16 cellular contexts compared by ENCODE assay signal in the genomic region with DNA sequence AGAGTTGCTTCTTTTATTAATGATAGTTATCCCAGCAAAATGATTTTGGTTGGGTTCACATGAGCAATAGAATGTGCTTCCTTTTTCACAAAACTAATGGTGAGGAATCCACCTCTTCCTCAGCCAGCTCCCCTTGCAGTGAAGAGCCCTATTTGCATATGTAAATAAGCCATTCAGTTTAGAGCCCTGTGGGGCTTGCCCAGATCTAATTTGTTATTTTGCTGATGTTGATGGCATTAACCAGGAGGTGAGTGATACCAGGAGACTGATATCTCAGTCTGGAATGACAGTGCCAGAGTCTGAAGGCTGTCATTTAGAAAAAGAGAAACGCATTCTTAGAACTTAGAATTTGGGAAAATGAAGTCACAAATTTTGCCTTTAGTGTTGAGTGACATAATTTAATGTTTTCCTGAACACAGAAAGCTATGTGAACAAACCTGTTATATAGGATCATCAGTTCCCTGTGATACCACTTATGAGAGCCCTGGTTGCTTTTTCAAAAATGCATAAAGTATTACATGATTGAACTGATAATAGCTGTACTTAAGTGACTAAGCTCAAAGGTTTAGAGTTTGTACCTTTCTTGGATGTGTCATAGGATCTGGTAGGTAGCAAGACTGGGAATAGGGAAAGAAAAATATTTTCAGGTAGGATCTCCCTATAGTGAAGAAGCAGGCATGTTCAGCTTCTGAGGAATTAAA.
DNase-seq lines count a peak whose midpoint lies in the region; ATAC-seq and TF ChIP-seq lines count a peak whose summit lies in the region.
"Had no signal": no experiment of that assay in that cellular context is flagged by ENCODE, and none has a peak within 500 bp of the region (broad histone marks: within the 10 kb centered on the region; RNA-seq: fewer than 3 reads in every experiment).

No MANE protein-coding gene starts in this region.

- H3K23ac ChIP-seq in trophoblast cell (ENCODE audit: low read length): no peak overlapping the region

- intact Hi-C loops in cardiac septum (cut with DNase I): no loop called here

- H3K9me2 ChIP-seq in GM23338 (ENCODE audit: insufficient read depth): no peaks in the 10 kb centered on the region

- no peaks in the 10 kb centered on the region for H3K9me3 ChIP-seq in trophoblast cell (ENCODE audit: insufficient read depth, low read depth, low read length)

- no peak overlapping the region for H2BK12ac ChIP-seq in trophoblast cell (ENCODE audit: low read length)

- H3K14ac ChIP-seq in trophoblast cell (ENCODE audit: low read length): no peak overlapping the region

- H3K79me2 ChIP-seq in GM23338 (replicated peaks; ENCODE audit: insufficient read depth) (no peaks in the 10 kb centered on the region), trophoblast cell (ENCODE audit: control insufficient read depth, insufficient read depth, low read length, poor library complexity) (no peaks in the 10 kb centered on the region)

- no peaks in the 10 kb centered on the region for H3F3A ChIP-seq in GM23338 (replicated peaks; ENCODE audit: low read depth)

- peaks cover 32% of the 10 kb centered on the region for H3K4me1 Mint-ChIP-seq in GM23338

- DNase-seq in GM23338 (ENCODE audit: low spot score): peak; percentile 64
- DNase-seq in NCI-H526 (lab: John Stamatoyannopoulos, UW): peak; percentile 29 to 75
- peak; percentile 40 to 98 for DNase-seq in trophoblast cell
- DNase-seq in cardiac septum (ENCODE audit: low spot score): no peak
- DNase-seq in DMS53 (lab: John Stamatoyannopoulos, UW): no peak
- DNase-seq: EL, HCEC 1CT, NCI-H1930, NCI-H2171, NCI-H446 had no signal

- no peak overlapping the region for H3K9ac ChIP-seq in trophoblast cell (ENCODE audit: low read length)

- H4K8ac ChIP-seq in trophoblast cell (ENCODE audit: low read depth, low read length): no peak overlapping the region

- no peaks in the 10 kb centered on the region for H3K27me3 ChIP-seq in GM23338 (ENCODE audit: insufficient read depth)
- no peaks in the 10 kb centered on the region for H3K27me3 ChIP-seq in trophoblast cell (ENCODE audit: insufficient read depth, low read length)

- H3K4me2 ChIP-seq in GM23338 (no peak overlapping the region; the same call in 1 of the 2 replicates), trophoblast cell (ENCODE audit: low read length) (no peak overlapping the region)

- no peak overlapping the region for H3K4me3 Mint-ChIP-seq in GM23338

- H3K4ac ChIP-seq in trophoblast cell (ENCODE audit: low read depth, low read length): no peak overlapping the region

- ATAC-seq in GM23338 (peak; percentile 32), esophagus mucosa (peak; percentile 50), HG02973 (IDR thresholded peaks at IDR 0.05; ENCODE audit: unreplicated experiment) (no peak)
- ATAC-seq: Panc1, Right ventricle myocardium inferior had no signal

- no peak for TF ChIP-seq CTCF in GM23338 (conservative IDR thresholded peaks at IDR 0.05; ENCODE audit: low read depth in 2 of 2)

- H3K18ac ChIP-seq in trophoblast cell (ENCODE audit: low read length): no peak overlapping the region

- H3K36me3 ChIP-seq in GM23338 (ENCODE audit: insufficient read depth) (no peaks in the 10 kb centered on the region), trophoblast cell (ENCODE audit: control insufficient read depth in 1 of 2, insufficient read depth in 2 of 2, low read length in 2 of 2) (no peaks in the 10 kb centered on the region)

- H3K79me1 ChIP-seq in trophoblast cell (ENCODE audit: low read length): peaks cover 15% of the 10 kb centered on the region

- H3K4me3 ChIP-seq in GM23338 (no peak overlapping the region), trophoblast cell (ENCODE audit: low read depth, low read length) (no peak overlapping the region)
- H3K4me3 ChIP-seq: SK-N-MC had no signal

- H3K27ac ChIP-seq in GM23338 (ENCODE audit: low read depth) (no peak overlapping the region), trophoblast cell (ENCODE audit: low read depth, low read length) (no peak overlapping the region)
- H3K27ac ChIP-seq: C4-2B, SK-N-MC had no signal

- no peak overlapping the region for H2AFZ ChIP-seq in GM23338
- H2AFZ ChIP-seq in trophoblast cell (ENCODE audit: insufficient read depth, low read length, poor library complexity): no peak overlapping the region

- no peaks in the 10 kb centered on the region for H3K9me3 Mint-ChIP-seq in GM23338

- H2BK5ac ChIP-seq in trophoblast cell (ENCODE audit: low read depth, low read length, poor library complexity): no peak overlapping the region

- no CpG with 5 or more reads among the region's 1 CpG for WGBS in trophoblast cell (ENCODE audit: extremely low coverage, insufficient coverage, insufficient read length)

- no peaks in the 10 kb centered on the region for H3K27me3 Mint-ChIP-seq in GM23338 (ENCODE audit: insufficient read depth, low read depth, poor library complexity)

- no peak overlapping the region for H2BK120ac ChIP-seq in trophoblast cell (ENCODE audit: insufficient read depth, low read length, poor library complexity)

- H4K12ac ChIP-seq in trophoblast cell (ENCODE audit: low read depth, low read length): no peak overlapping the region

- no peaks in the 10 kb centered on the region for H3K36me3 Mint-ChIP-seq in GM23338 (ENCODE audit: low read depth)

- H4K20me1 ChIP-seq in GM23338 (replicated peaks; ENCODE audit: insufficient read depth): no peaks in the 10 kb centered on the region

- no peak overlapping the region for H2AK5ac ChIP-seq in trophoblast cell (ENCODE audit: low read length)

- H4K91ac ChIP-seq in trophoblast cell (ENCODE audit: low read depth, low read length): no peak overlapping the region

- no peak overlapping the region for H3K27ac Mint-ChIP-seq in GM23338

- H3K4me1 ChIP-seq in GM23338 (ENCODE audit: insufficient read depth) (peaks cover 17% of the 10 kb centered on the region), trophoblast cell (ENCODE audit: control insufficient read depth in 1 of 2, insufficient read depth in 2 of 2, low read length in 2 of 2) (peaks cover 3 to 8% of the 10 kb centered on the region in 2 experiments)

TF ChIP-seq in GM23338, 12 proteins besides CTCF, POLR2A, EP300 and RAD21:
- no peak for TF ChIP-seq EZH2phosphoT487 (IDR thresholded peaks at IDR 0.05; ENCODE audit: unreplicated experiment)
- no peak for TF ChIP-seq JUNB (IDR thresholded peaks at IDR 0.05; ENCODE audit: unreplicated experiment)
- TF ChIP-seq, protein P1, sequence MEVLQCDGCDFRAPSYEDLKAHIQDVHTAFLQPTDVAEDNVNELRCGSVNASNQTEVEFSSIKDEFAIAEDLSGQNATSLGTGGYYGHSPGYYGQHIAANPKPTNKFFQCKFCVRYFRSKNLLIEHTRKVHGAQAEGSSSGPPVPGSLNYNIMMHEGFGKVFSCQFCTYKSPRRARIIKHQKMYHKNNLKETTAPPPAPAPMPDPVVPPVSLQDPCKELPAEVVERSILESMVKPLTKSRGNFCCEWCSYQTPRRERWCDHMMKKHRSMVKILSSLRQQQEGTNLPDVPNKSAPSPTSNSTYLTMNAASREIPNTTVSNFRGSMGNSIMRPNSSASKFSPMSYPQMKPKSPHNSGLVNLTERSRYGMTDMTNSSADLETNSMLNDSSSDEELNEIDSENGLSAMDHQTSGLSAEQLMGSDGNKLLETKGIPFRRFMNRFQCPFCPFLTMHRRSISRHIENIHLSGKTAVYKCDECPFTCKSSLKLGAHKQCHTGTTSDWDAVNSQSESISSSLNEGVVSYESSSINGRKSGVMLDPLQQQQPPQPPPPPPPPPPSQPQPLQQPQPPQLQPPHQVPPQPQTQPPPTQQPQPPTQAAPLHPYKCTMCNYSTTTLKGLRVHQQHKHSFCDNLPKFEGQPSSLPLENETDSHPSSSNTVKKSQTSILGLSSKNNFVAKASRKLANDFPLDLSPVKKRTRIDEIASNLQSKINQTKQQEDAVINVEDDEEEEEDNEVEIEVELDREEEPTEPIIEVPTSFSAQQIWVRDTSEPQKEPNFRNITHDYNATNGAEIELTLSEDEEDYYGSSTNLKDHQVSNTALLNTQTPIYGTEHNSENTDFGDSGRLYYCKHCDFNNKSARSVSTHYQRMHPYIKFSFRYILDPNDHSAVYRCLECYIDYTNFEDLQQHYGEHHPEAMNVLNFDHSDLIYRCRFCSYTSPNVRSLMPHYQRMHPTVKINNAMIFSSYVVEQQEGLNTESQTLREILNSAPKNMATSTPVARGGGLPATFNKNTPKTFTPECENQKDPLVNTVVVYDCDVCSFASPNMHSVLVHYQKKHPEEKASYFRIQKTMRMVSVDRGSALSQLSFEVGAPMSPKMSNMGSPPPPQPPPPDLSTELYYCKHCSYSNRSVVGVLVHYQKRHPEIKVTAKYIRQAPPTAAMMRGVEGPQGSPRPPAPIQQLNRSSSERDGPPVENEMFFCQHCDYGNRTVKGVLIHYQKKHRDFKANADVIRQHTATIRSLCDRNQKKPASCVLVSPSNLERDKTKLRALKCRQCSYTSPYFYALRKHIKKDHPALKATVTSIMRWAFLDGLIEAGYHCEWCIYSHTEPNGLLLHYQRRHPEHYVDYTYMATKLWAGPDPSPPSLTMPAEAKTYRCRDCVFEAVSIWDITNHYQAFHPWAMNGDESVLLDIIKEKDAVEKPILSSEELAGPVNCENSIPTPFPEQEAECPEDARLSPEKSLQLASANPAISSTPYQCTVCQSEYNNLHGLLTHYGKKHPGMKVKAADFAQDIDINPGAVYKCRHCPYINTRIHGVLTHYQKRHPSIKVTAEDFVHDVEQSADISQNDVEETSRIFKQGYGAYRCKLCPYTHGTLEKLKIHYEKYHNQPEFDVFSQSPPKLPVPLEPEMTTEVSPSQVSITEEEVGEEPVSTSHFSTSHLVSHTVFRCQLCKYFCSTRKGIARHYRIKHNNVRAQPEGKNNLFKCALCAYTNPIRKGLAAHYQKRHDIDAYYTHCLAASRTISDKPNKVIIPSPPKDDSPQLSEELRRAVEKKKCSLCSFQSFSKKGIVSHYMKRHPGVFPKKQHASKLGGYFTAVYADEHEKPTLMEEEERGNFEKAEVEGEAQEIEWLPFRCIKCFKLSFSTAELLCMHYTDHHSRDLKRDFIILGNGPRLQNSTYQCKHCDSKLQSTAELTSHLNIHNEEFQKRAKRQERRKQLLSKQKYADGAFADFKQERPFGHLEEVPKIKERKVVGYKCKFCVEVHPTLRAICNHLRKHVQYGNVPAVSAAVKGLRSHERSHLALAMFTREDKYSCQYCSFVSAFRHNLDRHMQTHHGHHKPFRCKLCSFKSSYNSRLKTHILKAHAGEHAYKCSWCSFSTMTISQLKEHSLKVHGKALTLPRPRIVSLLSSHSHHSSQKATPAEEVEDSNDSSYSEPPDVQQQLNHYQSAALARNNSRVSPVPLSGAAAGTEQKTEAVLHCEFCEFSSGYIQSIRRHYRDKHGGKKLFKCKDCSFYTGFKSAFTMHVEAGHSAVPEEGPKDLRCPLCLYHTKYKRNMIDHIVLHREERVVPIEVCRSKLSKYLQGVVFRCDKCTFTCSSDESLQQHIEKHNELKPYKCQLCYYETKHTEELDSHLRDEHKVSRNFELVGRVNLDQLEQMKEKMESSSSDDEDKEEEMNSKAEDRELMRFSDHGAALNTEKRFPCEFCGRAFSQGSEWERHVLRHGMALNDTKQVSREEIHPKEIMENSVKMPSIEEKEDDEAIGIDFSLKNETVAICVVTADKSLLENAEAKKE (CRISPR knock-in tag; IDR thresholded peaks at IDR 0.05): no peak

Comparison
In these comparisons a context has a peak if more than half of its experiments do, and no peak if none do; other contexts are left out.
1. DNase-seq: peak in GM23338 (single experiment), NCI-H526 (2 of 2) and trophoblast cell (2 of 2); none in cardiac septum (single experiment) and DMS53 (single experiment).